ENCODE assay signal across 19 cellular contexts in genomic region chr5:68296895-68297294, GRCh38.
DNase-seq lines count a peak whose midpoint lies in the region; ATAC-seq and TF ChIP-seq lines count a peak whose summit lies in the region.
"Had no signal": no experiment of that assay in that cellular context is flagged by ENCODE, and none has a peak within 500 bp of the region (broad histone marks: within the 10 kb centered on the region; RNA-seq: fewer than 3 reads in every experiment).

No MANE protein-coding gene starts in this region.

- no peak for ATAC-seq in central memory CD8-positive, alpha-beta T cell (replicated peaks; ENCODE audit: extremely low read depth, poor library complexity, severe bottlenecking)
- ATAC-seq in natural killer cell: no peak
- ATAC-seq in lower lobe of right lung: no peak
- ATAC-seq in body of pancreas: no peak
- ATAC-seq: A549 had no signal

- DNase-seq in breast epithelium (ENCODE audit: low spot score in 2 of 2): no peak
- DNase-seq in MCF 10A (ENCODE audit: unreplicated experiment): no peak
- DNase-seq in central memory CD8-positive, alpha-beta T cell (ENCODE audit: low spot score in 2 of 2): no peak
- DNase-seq in natural killer cell: no peak
- DNase-seq in thyroid gland: no peak
- no peak for DNase-seq in amygdala (lab: John Stamatoyannopoulos, UW)
- no peak for DNase-seq in lower lobe of right lung
- DNase-seq in body of pancreas: no peak
- DNase-seq: BE2C, COR-L47, DMS79, Kasumi-1, MG63, NCI-H1417 treated with DMSO at 0.1 percent for 48 hours, NCI-H187, NCI-H446, NCI-H526, OCI-M1 had no signal

- H3K9me3 Mint-ChIP-seq in MCF 10A (ENCODE audit: unreplicated experiment) (no peaks in the 10 kb centered on the region), natural killer cell (no peaks in the 10 kb centered on the region)
- H3K9me3 Mint-ChIP-seq in central memory CD8-positive, alpha-beta T cell: no peaks in the 10 kb centered on the region

- POLR2A ChIA-PET in MCF 10A (lab: Yijun Ruan, JAX): interaction anchor here (0.6 to 4.1 kb wide), 3 partner anchors 9 to 1051 kb away, joined by 3 to 16 read pairs (median 3); no protein-coding TSS in a partner anchor

- H3K27me3 Mint-ChIP-seq in MCF 10A (ENCODE audit: insufficient read depth, unreplicated experiment): no peaks in the 10 kb centered on the region
- H3K27me3 Mint-ChIP-seq in central memory CD8-positive, alpha-beta T cell: no peaks in the 10 kb centered on the region
- H3K27me3 Mint-ChIP-seq in natural killer cell (ENCODE audit: low read depth in 2 of 2): no peaks in the 10 kb centered on the region

- H3K27me3 ChIP-seq in breast epithelium (no peaks in the 10 kb centered on the region), thyroid gland (no peaks in the 10 kb centered on the region), lower lobe of right lung (ENCODE audit: low read depth) (no peaks in the 10 kb centered on the region), body of pancreas (no peaks in the 10 kb centered on the region)
- H3K27me3 ChIP-seq: BE2C, MG63 had no signal

- H3K27ac ChIP-seq in breast epithelium (peak overlapping the region; percentile 80 to 83), thyroid gland (peak overlapping the region; percentile 91 to 94 (median 93)), lower lobe of right lung (no peak overlapping the region), body of pancreas (no peak overlapping the region)
- H3K27ac ChIP-seq: A549 had no signal

- H3K27ac Mint-ChIP-seq in MCF 10A (ENCODE audit: low read depth, unreplicated experiment) (no peak overlapping the region), natural killer cell (peak overlapping the region; percentile 60 to 70)
- H3K27ac Mint-ChIP-seq in central memory CD8-positive, alpha-beta T cell (ENCODE audit: low read depth): peak overlapping the region; percentile 8

- H3K4me1 ChIP-seq in breast epithelium (peaks cover 0 to 6% of the 10 kb centered on the region in 2 donors), thyroid gland (peaks cover 40 to 42% of the 10 kb centered on the region in 2 donors), lower lobe of right lung (peaks cover 9% of the 10 kb centered on the region), body of pancreas (peaks cover 13% of the 10 kb centered on the region)
- H3K4me1 ChIP-seq: A549, BE2C had no signal

- CTCF ChIA-PET in MCF 10A (lab: Yijun Ruan, JAX): interaction anchor here (0.7 to 5.9 kb wide), 3 partner anchors 10 to 168 kb away, joined by 3 to 33 read pairs (median 4); no protein-coding TSS in a partner anchor

- peaks cover 100% of the 10 kb centered on the region for H3K36me3 Mint-ChIP-seq in MCF 10A (ENCODE audit: insufficient read depth, unreplicated experiment)
- H3K36me3 Mint-ChIP-seq in central memory CD8-positive, alpha-beta T cell (ENCODE audit: insufficient read depth): peaks cover 83% of the 10 kb centered on the region
- H3K36me3 Mint-ChIP-seq in natural killer cell: peaks cover 53% of the 10 kb centered on the region

- no TSS peak for BruUV-seq in MCF 10A (replicated peaks; lab: Mats Ljungman, UMichigan)

- H3K9me3 ChIP-seq in breast epithelium: no peaks in the 10 kb centered on the region
- H3K9me3 ChIP-seq in thyroid gland: no peaks in the 10 kb centered on the region
- no peaks in the 10 kb centered on the region for H3K9me3 ChIP-seq in lower lobe of right lung
- H3K9me3 ChIP-seq in body of pancreas: no peaks in the 10 kb centered on the region
- H3K9me3 ChIP-seq: A549, BE2C, MG63 had no signal

- H3K4me3 Mint-ChIP-seq in MCF 10A (ENCODE audit: unreplicated experiment): no peak overlapping the region
- no peak overlapping the region for H3K4me3 Mint-ChIP-seq in central memory CD8-positive, alpha-beta T cell
- no peak overlapping the region for H3K4me3 Mint-ChIP-seq in natural killer cell

- no peak for TF ChIP-seq POLR2A in breast epithelium (IDR thresholded peaks at IDR 0.05)
- TF ChIP-seq POLR2A in thyroid gland (IDR thresholded peaks at IDR 0.05): no peak
- TF ChIP-seq POLR2A in body of pancreas (IDR thresholded peaks at IDR 0.05): no peak

- 94 to 97% methylated on average over 1 of the region's 1 CpG for WGBS in thyroid gland, 2 donors
- 73 to 83% methylated on average over 1 of the region's 1 CpG for WGBS in body of pancreas, 2 donors

- no peaks in the 10 kb centered on the region for H3K36me3 ChIP-seq in breast epithelium
- peaks cover 34% of the 10 kb centered on the region in 2 donors for H3K36me3 ChIP-seq in thyroid gland
- H3K36me3 ChIP-seq in lower lobe of right lung: peaks cover 91% of the 10 kb centered on the region
- H3K36me3 ChIP-seq in body of pancreas (replicated peaks in 1 of 2; ENCODE audit: insufficient read depth in 1 of 2, low read depth in 2 of 2): peaks cover 7 to 33% of the 10 kb centered on the region in 2 donors

- intact Hi-C loops in breast epithelium (cut with DNase I; ENCODE audit: low total_unique reads): no loop called here
- intact Hi-C loops in MCF 10A (cut with micrococcal nuclease): no loop called here
- intact Hi-C loops in natural killer cell (cut with micrococcal nuclease): no loop called here
- intact Hi-C loops in thyroid gland (cut with DNase I): no loop called here
- intact Hi-C loops in lower lobe of right lung (cut with DNase I): no loop called here
- intact Hi-C loops in body of pancreas (cut with DNase I): loop anchor here (10.0 kb wide), 1 partner anchor 668 kb away; no protein-coding TSS in a partner anchor

- H3K4me1 Mint-ChIP-seq in MCF 10A (ENCODE audit: insufficient read depth, unreplicated experiment) (peaks cover 21% of the 10 kb centered on the region), natural killer cell (peaks cover 27% of the 10 kb centered on the region in 2 donors)
- H3K4me1 Mint-ChIP-seq in central memory CD8-positive, alpha-beta T cell: peaks cover 44% of the 10 kb centered on the region

- no peak overlapping the region for H3K4me3 ChIP-seq in breast epithelium
- H3K4me3 ChIP-seq in thyroid gland (replicated peaks in 1 of 3): no peak overlapping the region
- no peak overlapping the region for H3K4me3 ChIP-seq in lower lobe of right lung
- no peak overlapping the region for H3K4me3 ChIP-seq in body of pancreas
- H3K4me3 ChIP-seq: A549, MG63 had no signal

- TF ChIP-seq CTCF in breast epithelium (IDR thresholded peaks at IDR 0.05) (no peak), MCF 10A (IDR thresholded peaks at IDR 0.05; ENCODE audit: unreplicated experiment) (no peak), natural killer cell (IDR thresholded peaks at IDR 0.05) (no peak), thyroid gland (IDR thresholded peaks at IDR 0.05) (no peak), lower lobe of right lung (IDR thresholded peaks at IDR 0.05) (no peak), body of pancreas (IDR thresholded peaks at IDR 0.05) (no peak)

Comparison
In these comparisons a context has a peak if more than half of its experiments do, and no peak if none do; other contexts are left out.
1. H3K27ac ChIP-seq: peak in breast epithelium (2 of 2) and thyroid gland (3 of 3); none in lower lobe of right lung (single experiment) and body of pancreas (0 of 4).